ENCODE assay signal across 8 cellular contexts in genomic region chr1:225445644-225446297, GRCh38. TPM values are rescaled to one million over a fixed set of nuclear protein-coding genes. Genes with fewer than 3 reads are reported as not detected.
A peak's percentile ranks its signal among the peaks of the same experiment; 100 is the strongest.
DNase-seq lines count a peak whose midpoint lies in the region; TF ChIP-seq lines count a peak whose summit lies in the region.

No MANE protein-coding gene starts in this region.

- CTCF ChIA-PET in MCF 10A (lab: Yijun Ruan, JAX), result interaction anchor here (0.6 to 3.0 kb wide), 10 partner anchors 9 to 542 kb away, joined by 3 to 18 read pairs (median 4); partner anchors contain the start of gene LBR

- BruUV-seq in MCF 10A (replicated peaks; lab: Mats Ljungman, UMichigan), result no TSS peak

- H3K9me3 ChIP-seq in mucosa of stomach (ENCODE audit: control insufficient read depth, low read length), result no peaks in the 10 kb centered on the region

- H3K9me3 Mint-ChIP-seq in MCF 10A (ENCODE audit: unreplicated experiment), result no peaks in the 10 kb centered on the region
- no peaks in the 10 kb centered on the region for H3K9me3 Mint-ChIP-seq in nephron progenitor cell

- intact Hi-C loops in MCF 10A (cut with micrococcal nuclease), result loop anchor here (1.0 kb wide), 1 partner anchor 17 kb away; the partner anchor contains the start of gene LBR

- peak overlapping the region; percentile 36 for H3K9ac ChIP-seq in mucosa of stomach (ENCODE audit: low read length)

- H3K27me3 ChIP-seq in mucosa of stomach (ENCODE audit: control insufficient read depth, insufficient read depth, low read length), result no peaks in the 10 kb centered on the region

- H3K4me3 Mint-ChIP-seq in MCF 10A (ENCODE audit: unreplicated experiment) (peak overlapping the region; percentile 35), nephron progenitor cell (no peak overlapping the region)

- H3K36me3 Mint-ChIP-seq in MCF 10A (ENCODE audit: insufficient read depth, unreplicated experiment) (peaks cover 15% of the 10 kb centered on the region), nephron progenitor cell (ENCODE audit: low read depth) (no peaks in the 10 kb centered on the region)

- TF ChIP-seq CTCF in MCF 10A (IDR thresholded peaks at IDR 0.05; ENCODE audit: unreplicated experiment) (no peak), nephron progenitor cell (IDR thresholded peaks at IDR 0.05) (no peak)

- peak overlapping the region; percentile 76 for H3K27ac Mint-ChIP-seq in MCF 10A (ENCODE audit: low read depth, unreplicated experiment)
- no peak overlapping the region for H3K27ac Mint-ChIP-seq in nephron progenitor cell

- H3K4me3 ChIP-seq in Jurkat, Clone E6-1 (ENCODE audit: low read length), result no peak overlapping the region
- H3K4me3 ChIP-seq in mucosa of stomach (ENCODE audit: low read length), result no peak overlapping the region

- POLR2A ChIA-PET in MCF 10A (lab: Yijun Ruan, JAX), result interaction anchor here (0.6 to 20.7 kb wide), 13 partner anchors 9 to 980 kb away, joined by 3 to 611 read pairs (median 5); partner anchors contain the start of gene LBR

- peaks cover 68% of the 10 kb centered on the region for H3K4me1 ChIP-seq in mucosa of stomach (ENCODE audit: control insufficient read depth, insufficient read depth, low read length)

- no peaks in the 10 kb centered on the region for H3K36me3 ChIP-seq in mucosa of stomach (ENCODE audit: control insufficient read depth, insufficient read depth, low read length)

- H3K4me1 Mint-ChIP-seq in MCF 10A (ENCODE audit: insufficient read depth, unreplicated experiment) (peaks cover 35% of the 10 kb centered on the region), nephron progenitor cell (peaks cover 56% of the 10 kb centered on the region)

- no peaks in the 10 kb centered on the region for H3K27me3 Mint-ChIP-seq in MCF 10A (ENCODE audit: insufficient read depth, unreplicated experiment)
- H3K27me3 Mint-ChIP-seq in nephron progenitor cell (ENCODE audit: low read depth, poor library complexity), result peaks cover 6% of the 10 kb centered on the region

- DNase-seq in A172 (ENCODE audit: low spot score), result peak; percentile 48
- DNase-seq in Jurkat, Clone E6-1 (ENCODE audit: low read depth, low spot score), result peak; percentile 55
- DNase-seq in MCF 10A (ENCODE audit: unreplicated experiment), result peak; percentile 51
- DNase-seq in nephron progenitor cell, result no peak
- no peak for DNase-seq in activated effector memory CD4-positive, alpha-beta T cell treated with anti-CD3 and anti-CD28 coated beads, Interleukin-2, amount 50 U/mL, for 16 hours
- no peak for DNase-seq in NCI-H2196 (lab: John Stamatoyannopoulos, UW; ENCODE audit: unreplicated experiment)
- DNase-seq in D341Med (ENCODE audit: low spot score), result no peak

RNA-seq across cellular contexts. Expression of gene LBR, which starts 17.9 kb away (rescaled TPM):
- total RNA-seq in A172 (2014; rRNA removed; shearing (Covaris generic)), result 71.0 and 72.5 TPM in 2 replicates
- 89.5 TPM for polyA plus RNA-seq in Jurkat, Clone E6-1 (2012; ENCODE audit: insufficient read depth, insufficient read length)
- total RNA-seq in MCF 10A (2022), result 98.5 and 106 TPM in 2 replicates

Comparison
In these comparisons a context has a peak if more than half of its experiments do, and no peak if none do; other contexts are left out.
1. DNase-seq: peak in A172 (single experiment), Jurkat, Clone E6-1 (single experiment) and MCF 10A (single experiment); none in nephron progenitor cell (single experiment), activated effector memory CD4-positive, alpha-beta T cell treated with anti-CD3 and anti-CD28 coated beads, Interleukin-2, amount 50 U/mL, for 16 hours (single experiment), NCI-H2196 (single experiment) and D341Med (single experiment).